In genomic region chr14:104787736-104788532, GRCh38 we compare ENCODE assay signal across 15 cellular contexts. TPM values are rescaled to one million over a fixed set of nuclear protein-coding genes. Genes with fewer than 3 reads are reported as not detected.
DNase-seq lines count a peak whose midpoint lies in the region; ATAC-seq and TF ChIP-seq lines count a peak whose summit lies in the region.
"Had no signal": no experiment of that assay in that cellular context is flagged by ENCODE, and none has a peak within 500 bp of the region (broad histone marks: within the 10 kb centered on the region; RNA-seq: fewer than 3 reads in every experiment).

No MANE protein-coding gene starts in this region.

- peaks cover 4% of the 10 kb centered on the region for H3K36me3 Mint-ChIP-seq in brain
- peaks cover 4% of the 10 kb centered on the region for H3K36me3 Mint-ChIP-seq in activated CD4-positive, alpha-beta memory T cell treated with anti-CD3 and anti-CD28 coated beads, Interleukin-2, amount 10 ng/mL, durations not matched to agents 7 days and 5 days (ENCODE audit: low read depth)

- DNase-seq in left ventricle myocardium inferior (peak; percentile 53), heart right ventricle (no peak), NCI-H2171 (lab: John Stamatoyannopoulos, UW) (peak; percentile 93), upper lobe of right lung (peak; percentile 80), SIG-M5 treated with dmso at 0.1 percent for 504 hours (lab: John Stamatoyannopoulos, UW; ENCODE audit: unreplicated experiment) (no peak)
- DNase-seq in activated CD4-positive, alpha-beta memory T cell treated with anti-CD3 and anti-CD28 coated beads, Interleukin-2, amount 10 ng/mL, durations not matched to agents 7 days and 5 days = no peak
- DNase-seq: activated CD4-positive, CD25-positive, alpha-beta regulatory T cell treated with anti-CD3 and anti-CD28 coated beads, Interleukin-2, amount 50 U/mL, for 72 hours; activated T-cell treated with anti-CD3 and anti-CD28 coated beads, Interleukin-2, amount 50 U/mL, for 4 hours; cortex of kidney; midbrain; stimulated activated CD4-positive, alpha-beta T cell treated with anti-CD3 and anti-CD28 coated beads, Interleukin-15, amount 100 ng/mL, for 24 hours had no signal

- H3K36me3 ChIP-seq in left ventricle myocardium inferior = peaks cover 43% of the 10 kb centered on the region
- peaks cover 0 to 72% (median 4%) of the 10 kb centered on the region in 9 donors for H3K36me3 ChIP-seq in heart right ventricle
- peaks cover 29% of the 10 kb centered on the region for H3K36me3 ChIP-seq in upper lobe of right lung

- H3K27ac ChIP-seq in left ventricle myocardium inferior (replicated peaks) = peak overlapping the region; percentile 22
- H3K27ac ChIP-seq in heart right ventricle = peak overlapping the region in 3 of 10 donors; percentile 10 to 87 (median 25)
- H3K27ac ChIP-seq in upper lobe of right lung = peak overlapping the region; percentile 51
- H3K27ac ChIP-seq: pancreas had no signal

- H3K4me3 ChIP-seq in left ventricle myocardium inferior (no peak overlapping the region), heart right ventricle (no peak overlapping the region), upper lobe of right lung (no peak overlapping the region)
- H3K4me3 ChIP-seq: GM12878, pancreas had no signal

- CTCF ChIA-PET in activated CD4-positive, alpha-beta memory T cell treated with anti-CD3 and anti-CD28 coated beads, Interleukin-2, amount 10 ng/mL, durations not matched to agents 7 days and 5 days (lab: Charles Lee) = no interaction called here

- intact Hi-C loops in left ventricle myocardium inferior (cut with micrococcal nuclease) = no loop called here
- intact Hi-C loops in heart right ventricle (cut with DNase I) = loop anchor here in 1 of 10 donors (5.0 kb wide), 1 partner anchor 34 kb away; no protein-coding TSS in a partner anchor
- intact Hi-C loops in upper lobe of right lung (cut with DNase I) = no loop called here

- no peak overlapping the region for H3K4me3 Mint-ChIP-seq in brain
- no peak overlapping the region for H3K4me3 Mint-ChIP-seq in activated CD4-positive, alpha-beta memory T cell treated with anti-CD3 and anti-CD28 coated beads, Interleukin-2, amount 10 ng/mL, durations not matched to agents 7 days and 5 days
- H3K4me3 Mint-ChIP-seq: activated T-cell treated with anti-CD3 and anti-CD28 coated beads, Interleukin-2, amount 50 U/mL, for 4 hours had no signal

- H3K27me3 ChIP-seq in left ventricle myocardium inferior (ENCODE audit: low read depth) (no peaks in the 10 kb centered on the region), heart right ventricle (no peaks in the 10 kb centered on the region), upper lobe of right lung (no peaks in the 10 kb centered on the region)
- H3K27me3 ChIP-seq: pancreas had no signal

- POLR2A ChIA-PET in activated CD4-positive, alpha-beta memory T cell treated with anti-CD3 and anti-CD28 coated beads, Interleukin-2, amount 10 ng/mL, durations not matched to agents 7 days and 5 days (lab: Charles Lee) = interaction anchor here (0.7 kb wide), 1 partner anchor 10 kb away, joined by 3 read pairs; no protein-coding TSS in a partner anchor

- peaks cover 39% of the 10 kb centered on the region for H3K4me1 Mint-ChIP-seq in brain
- H3K4me1 Mint-ChIP-seq in activated CD4-positive, alpha-beta memory T cell treated with anti-CD3 and anti-CD28 coated beads, Interleukin-2, amount 10 ng/mL, durations not matched to agents 7 days and 5 days = peaks cover 19% of the 10 kb centered on the region

- H3K9me3 ChIP-seq in left ventricle myocardium inferior (replicated peaks) = no peaks in the 10 kb centered on the region
- no peaks in the 10 kb centered on the region for H3K9me3 ChIP-seq in heart right ventricle
- H3K9me3 ChIP-seq in upper lobe of right lung = no peaks in the 10 kb centered on the region
- H3K9me3 ChIP-seq: pancreas had no signal

- no peak for ATAC-seq in heart right ventricle
- peak; percentile 40 for ATAC-seq in upper lobe of right lung
- no peak for ATAC-seq in HG02852 (IDR thresholded peaks at IDR 0.05; ENCODE audit: unreplicated experiment)
- ATAC-seq: activated T-cell treated with anti-CD3 and anti-CD28 coated beads, Interleukin-2, amount 50 U/mL, for 4 hours; GM12878; pancreas had no signal

- H3K4me1 ChIP-seq in left ventricle myocardium inferior (peaks cover 76% of the 10 kb centered on the region), heart right ventricle (peaks cover 13 to 63% (median 46%) of the 10 kb centered on the region in 9 donors), upper lobe of right lung (peaks cover 54% of the 10 kb centered on the region)

- H3K27ac Mint-ChIP-seq in brain = peak overlapping the region in 4 of 5 experiments; percentile 38 to 87 (median 70)
- no peak overlapping the region for H3K27ac Mint-ChIP-seq in activated CD4-positive, alpha-beta memory T cell treated with anti-CD3 and anti-CD28 coated beads, Interleukin-2, amount 10 ng/mL, durations not matched to agents 7 days and 5 days

- no peaks in the 10 kb centered on the region for H3K9me3 Mint-ChIP-seq in brain
- H3K9me3 Mint-ChIP-seq in activated CD4-positive, alpha-beta memory T cell treated with anti-CD3 and anti-CD28 coated beads, Interleukin-2, amount 10 ng/mL, durations not matched to agents 7 days and 5 days = no peaks in the 10 kb centered on the region
- H3K9me3 Mint-ChIP-seq: activated T-cell treated with anti-CD3 and anti-CD28 coated beads, Interleukin-2, amount 50 U/mL, for 4 hours had no signal

- H3K27me3 Mint-ChIP-seq in brain = peaks cover 2% of the 10 kb centered on the region
- H3K27me3 Mint-ChIP-seq in activated CD4-positive, alpha-beta memory T cell treated with anti-CD3 and anti-CD28 coated beads, Interleukin-2, amount 10 ng/mL, durations not matched to agents 7 days and 5 days = no peaks in the 10 kb centered on the region

- 92% methylated on average over 14 of the region's 14 CpGs for WGBS in heart right ventricle, 2 donors

- TF ChIP-seq CTCF in left ventricle myocardium inferior (IDR thresholded peaks at IDR 0.05; ENCODE audit: borderline replicate concordance) (no peak), heart right ventricle (IDR thresholded peaks at IDR 0.05) (no peak), brain (conservative IDR thresholded peaks at IDR 0.05) (no peak), upper lobe of right lung (IDR thresholded peaks at IDR 0.05) (no peak)

RNA-seq across cellular contexts. Expression of gene AKT1, which starts 7.6 kb away (rescaled TPM):
- total RNA-seq in left ventricle myocardium inferior (144 TPM), heart right ventricle (100 to 1,000 TPM in 9 of 10 donors, 10 to 100 TPM in 1; 98.1 to 152 (median 141) TPM), upper lobe of right lung (174 TPM)
- polyA plus RNA-seq in heart right ventricle (100 to 1,000 TPM in 1 of 2 donors, 10 to 100 TPM in 1; 95.7 to 112 TPM), brain (ENCODE audit: insufficient read depth, low read depth, low replicate concordance) (192 TPM)
- 100 to 1,000 TPM; 157 to 162 TPM for total RNA-seq in activated CD4-positive, alpha-beta memory T cell treated with anti-CD3 and anti-CD28 coated beads, Interleukin-2, amount 10 ng/mL, durations not matched to agents 7 days and 5 days

RNA-seq across cellular contexts. Expression of gene ZBTB42, which starts 13.0 kb away (rescaled TPM):
- total RNA-seq in left ventricle myocardium inferior = 5.7 TPM
- 1 to 10 TPM; 4.3 to 9.2 (median 6.9) TPM for total RNA-seq in heart right ventricle
- polyA plus RNA-seq in heart right ventricle = 1 to 10 TPM; 1.8 to 5.9 TPM
- 2.2 TPM for polyA plus RNA-seq in brain (ENCODE audit: insufficient read depth, low read depth, low replicate concordance)
- 12.3 TPM for total RNA-seq in upper lobe of right lung
- total RNA-seq in activated CD4-positive, alpha-beta memory T cell treated with anti-CD3 and anti-CD28 coated beads, Interleukin-2, amount 10 ng/mL, durations not matched to agents 7 days and 5 days = 1 to 10 TPM; 4.9 to 5.5 TPM

RNA-seq across cellular contexts. Expression of gene SIVA1, which starts 35.0 kb away (rescaled TPM):
- total RNA-seq in left ventricle myocardium inferior (55.6 TPM), heart right ventricle (10 to 100 TPM; 43.3 to 69.6 (median 50.8) TPM), upper lobe of right lung (66.1 TPM)
- polyA plus RNA-seq in heart right ventricle (100 to 1,000 TPM in 1 of 2 donors, 10 to 100 TPM in 1; 78.6 to 203 TPM), brain (ENCODE audit: insufficient read depth, low read depth, low replicate concordance) (130 TPM)
- 10 to 100 TPM; 87.0 to 96.2 TPM for total RNA-seq in activated CD4-positive, alpha-beta memory T cell treated with anti-CD3 and anti-CD28 coated beads, Interleukin-2, amount 10 ng/mL, durations not matched to agents 7 days and 5 days

Comparison
In these comparisons a context has a peak if more than half of its experiments do, and no peak if none do; other contexts are left out.
1. DNase-seq: peak in left ventricle myocardium inferior (single experiment), NCI-H2171 (single experiment) and upper lobe of right lung (single experiment); none in heart right ventricle (0 of 2), activated CD4-positive, alpha-beta memory T cell treated with anti-CD3 and anti-CD28 coated beads, Interleukin-2, amount 10 ng/mL, durations not matched to agents 7 days and 5 days (single experiment) and SIG-M5 treated with dmso at 0.1 percent for 504 hours (single experiment).